ENCODE assay signal across 6 cellular contexts in the genomic region with DNA sequence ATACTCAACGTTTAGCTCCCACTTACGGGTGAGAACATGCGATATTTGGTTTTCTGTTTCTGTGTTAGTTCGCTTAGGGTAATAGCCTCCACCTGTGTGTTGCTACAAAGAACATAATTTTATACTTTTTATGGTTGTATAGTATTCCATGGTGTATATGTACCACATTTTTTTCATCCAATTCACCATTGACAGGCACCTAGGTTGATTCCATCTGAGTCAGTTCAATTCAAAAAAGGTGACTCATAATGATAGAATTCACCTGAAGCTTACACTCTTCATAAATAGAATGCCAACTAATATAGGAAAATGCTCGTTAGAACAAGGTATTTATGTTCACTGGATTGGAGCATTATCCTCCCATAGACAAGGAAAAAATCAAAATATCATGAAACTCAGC.
"Had no signal": no experiment of that assay in that cellular context is flagged by ENCODE, and none has a peak within 500 bp of the region (broad histone marks: within the 10 kb centered on the region; RNA-seq: fewer than 3 reads in every experiment).

No MANE protein-coding gene starts in this region.

- H2AFZ ChIP-seq: GM23248 had no signal

- DNase-seq: GM23248, GOT3, H7, IMR-90 had no signal

- H3K9ac ChIP-seq: GM23248 had no signal

- H3K4me3 ChIP-seq: GM23248, HAP-1 had no signal

- H3K4me1 ChIP-seq: HAP-1 had no signal

- ATAC-seq: HCT116 had no signal

- H3K9me3 ChIP-seq: HAP-1 had no signal

- H3K36me3 ChIP-seq: HAP-1 had no signal

- H3K27ac ChIP-seq: GM23248 had no signal
